11 cellular contexts compared by ENCODE assay signal in genomic region chrX:68945603-68946228, GRCh38.
A peak's percentile ranks its signal among the peaks of the same experiment; 100 is the strongest.
DNase-seq lines count a peak whose midpoint lies in the region; ATAC-seq, FAIRE-seq and TF ChIP-seq lines count a peak whose summit lies in the region.
"Had no signal": no experiment of that assay in that cellular context is flagged by ENCODE, and none has a peak within 500 bp of the region (broad histone marks: within the 10 kb centered on the region; RNA-seq: fewer than 3 reads in every experiment).

No MANE protein-coding gene starts in this region.

- H3K36me3 ChIP-seq in adipocyte (ENCODE audit: control insufficient read depth, insufficient read depth, low read length, severe bottlenecking): no peaks in the 10 kb centered on the region

- no peak overlapping the region for H3K9ac ChIP-seq in adipocyte (ENCODE audit: low read length)

- H3K9me3 ChIP-seq in adipocyte (ENCODE audit: control insufficient read depth, low read length): peaks cover 3% of the 10 kb centered on the region

- DNase-seq in AG09319 (ENCODE audit: extremely low read depth, low read depth) (no peak), H54 (ENCODE audit: insufficient read length, low spot score) (peak; percentile 28), adipocyte (ENCODE audit: low read depth) (peak; percentile 56), kidney tubule cell (ENCODE audit: low spot score) (peak; percentile 11), NCI-H2196 (lab: John Stamatoyannopoulos, UW; ENCODE audit: unreplicated experiment) (no peak)
- no peak for DNase-seq in central memory CD4-positive, alpha-beta T cell
- DNase-seq: activated CD4-positive, alpha-beta T cell treated with anti-CD3 and anti-CD28 coated beads for 1 hour; naive B cell; NCI-H1417 treated with DMSO at 0.1 percent for 48 hours had no signal

- H3K4me3 ChIP-seq in adipocyte (ENCODE audit: low read length): no peak overlapping the region

- no peak for TF ChIP-seq POLR2A in H54 (IDR thresholded peaks at IDR 0.05; ENCODE audit: low read depth, low read length)

- peaks cover 11% of the 10 kb centered on the region for H3K27me3 ChIP-seq in adipocyte (replicated peaks; ENCODE audit: control insufficient read depth, insufficient read depth, low read length)

- peaks cover 14% of the 10 kb centered on the region for H3K4me1 ChIP-seq in adipocyte (ENCODE audit: control insufficient read depth, insufficient read depth, low read length)

- ATAC-seq in HG02852 (IDR thresholded peaks at IDR 0.05; ENCODE audit: unreplicated experiment) (no peak), HG03439 (IDR thresholded peaks at IDR 0.05; ENCODE audit: unreplicated experiment) (no peak)

- no peak for FAIRE-seq in H54 (lab: Jason Lieb, UNC)

- peak; percentile 29 for TF ChIP-seq CTCF in AG09319 (IDR thresholded peaks at IDR 0.05; ENCODE audit: low read depth, low read length)

Comparison
In these comparisons a context has a peak if more than half of its experiments do, and no peak if none do; other contexts are left out.
1. DNase-seq: peak in H54 (single experiment), adipocyte (single experiment) and kidney tubule cell (single experiment); none in AG09319 (single experiment), central memory CD4-positive, alpha-beta T cell (single experiment) and NCI-H2196 (single experiment).